Comparison of ENCODE assay signal across 1 cellular context in genomic region chr17:4950075-4950756, GRCh38.
TF ChIP-seq lines count a peak whose summit lies in the region.

No MANE protein-coding gene starts in this region.

TF ChIP-seq in HepG2, 621 proteins besides CTCF, POLR2A, EP300 and RAD21 (continued from another document and continues in another):
- peak; percentile 54; the same call in 1 of the 2 replicates for TF ChIP-seq ZBTB39 (CRISPR knock-in tag; IDR thresholded peaks at IDR 0.05)
- peak; percentile 60; the same call in 1 of the 2 replicates for TF ChIP-seq AHDC1 (CRISPR knock-in tag; IDR thresholded peaks at IDR 0.05; ENCODE audit: borderline replicate concordance)
- 0 out of 2 replicates have a peak, but pooled peaks have one; percentile 47 for TF ChIP-seq NR0B2 (CRISPR knock-in tag; IDR thresholded peaks at IDR 0.05)
- TF ChIP-seq ZNF335 (CRISPR knock-in tag; IDR thresholded peaks at IDR 0.05), result peak; percentile 13; the same call in 1 of the 2 replicates
- TF ChIP-seq ARID4A (CRISPR knock-in tag; IDR thresholded peaks at IDR 0.05; ENCODE audit: borderline replicate concordance), result peak; percentile 64; the same call in 1 of the 2 replicates
- TF ChIP-seq CC2D1A (CRISPR knock-in tag; IDR thresholded peaks at IDR 0.05), result no peak
- 0 out of 2 replicates have a peak, but pooled peaks have one; percentile 62 for TF ChIP-seq ZNF839 (CRISPR knock-in tag; IDR thresholded peaks at IDR 0.05; ENCODE audit: borderline replicate concordance)
- TF ChIP-seq ZNF747 (CRISPR knock-in tag; IDR thresholded peaks at IDR 0.05; ENCODE audit: borderline replicate concordance), result peak; percentile 7; the same call in 1 of the 2 replicates
- no peak for TF ChIP-seq HCFC1 (IDR thresholded peaks at IDR 0.05; ENCODE audit: low read depth, low read length)
- TF ChIP-seq MYC (CRISPR knock-in tag; IDR thresholded peaks at IDR 0.05; ENCODE audit: borderline replicate concordance), result no peak
- peak; percentile 45; the same call in 1 of the 2 replicates for TF ChIP-seq HOXA5 (CRISPR knock-in tag; IDR thresholded peaks at IDR 0.05)
- peak; percentile 48 for TF ChIP-seq SAFB2 (CRISPR knock-in tag; IDR thresholded peaks at IDR 0.05; ENCODE audit: borderline replicate concordance, low read depth)
- TF ChIP-seq ZGPAT (CRISPR knock-in tag; IDR thresholded peaks at IDR 0.05), result no peak; the same call in none of the 2 replicates
- 0 out of 2 replicates have a peak, but pooled peaks have one; percentile 32 for TF ChIP-seq ZNF567 (CRISPR knock-in tag; IDR thresholded peaks at IDR 0.05; ENCODE audit: borderline replicate concordance)
- TF ChIP-seq FOXC1 (CRISPR knock-in tag; IDR thresholded peaks at IDR 0.05; ENCODE audit: borderline replicate concordance), result peak; percentile 43; the same call in 1 of the 2 replicates
- no peak for TF ChIP-seq ETV6 (CRISPR knock-in tag; conservative IDR thresholded peaks at IDR 0.05)
- peak; percentile 9; the same call in 1 of the 2 replicates for TF ChIP-seq MAZ (IDR thresholded peaks at IDR 0.05; ENCODE audit: borderline replicate concordance, low read depth, low read length)
- 0 out of 2 replicates have a peak, but pooled peaks have one; percentile 61 for TF ChIP-seq MAZ (CRISPR knock-in tag; IDR thresholded peaks at IDR 0.05; ENCODE audit: low read depth)
- no peak for TF ChIP-seq FOXK2 (IDR thresholded peaks at IDR 0.05)
- TF ChIP-seq MXI1 (IDR thresholded peaks at IDR 0.05; ENCODE audit: borderline replicate concordance, low read depth, low read length), result 0 out of 3 replicates have a peak, but pooled peaks have one; percentile 2
- peak; percentile 32; the same call in 1 of the 2 replicates for TF ChIP-seq ZNF547 (CRISPR knock-in tag; IDR thresholded peaks at IDR 0.05)
- TF ChIP-seq ZFY (CRISPR knock-in tag; IDR thresholded peaks at IDR 0.05), result peak; percentile 51
- no peak for TF ChIP-seq PAX8 (CRISPR knock-in tag; IDR thresholded peaks at IDR 0.05; ENCODE audit: borderline replicate concordance)
- peak; percentile 65 for TF ChIP-seq ZEB1 (IDR thresholded peaks at IDR 0.05; ENCODE audit: insufficient replicate concordance, low read depth)
- 0 out of 2 replicates have a peak, but pooled peaks have one; percentile 11 for TF ChIP-seq ZSCAN21 (CRISPR knock-in tag; IDR thresholded peaks at IDR 0.05; ENCODE audit: borderline replicate concordance)
- TF ChIP-seq ZBTB1 (CRISPR knock-in tag; IDR thresholded peaks at IDR 0.05; ENCODE audit: borderline replicate concordance), result no peak
- TF ChIP-seq SOX6 (IDR thresholded peaks at IDR 0.05), result no peak
- TF ChIP-seq SOX6 (CRISPR knock-in tag; IDR thresholded peaks at IDR 0.05), result peak; percentile 54
- 0 out of 2 replicates have a peak, but pooled peaks have one; percentile 15 for TF ChIP-seq ZBTB38 (CRISPR knock-in tag; IDR thresholded peaks at IDR 0.05)
- no peak for TF ChIP-seq FIP1L1 (IDR thresholded peaks at IDR 0.05; ENCODE audit: borderline replicate concordance, insufficient read depth, low read depth, low read length)
- TF ChIP-seq TBX2 (CRISPR knock-in tag; IDR thresholded peaks at IDR 0.05; ENCODE audit: borderline replicate concordance), result peak; percentile 0; the same call in 1 of the 2 replicates
- TF ChIP-seq IRX3 (CRISPR knock-in tag; IDR thresholded peaks at IDR 0.05; ENCODE audit: borderline replicate concordance, low read depth), result no peak
- TF ChIP-seq ZNF160 (CRISPR knock-in tag; IDR thresholded peaks at IDR 0.05), result 0 out of 2 replicates have a peak, but pooled peaks have one; percentile 37
- TF ChIP-seq ZNF639 (CRISPR knock-in tag; conservative IDR thresholded peaks at IDR 0.05), result peak; percentile 14; the same call in 1 of the 2 replicates
- 0 out of 2 replicates have a peak, but pooled peaks have one; percentile 1 for TF ChIP-seq MEIS1 (CRISPR knock-in tag; IDR thresholded peaks at IDR 0.05; ENCODE audit: borderline replicate concordance)
- 0 out of 2 replicates have a peak, but pooled peaks have one; percentile 24 for TF ChIP-seq ETS1 (CRISPR knock-in tag; IDR thresholded peaks at IDR 0.05)
- TF ChIP-seq AKAP8 (CRISPR knock-in tag; IDR thresholded peaks at IDR 0.05), result 0 out of 2 replicates have a peak, but pooled peaks have one; percentile 0
- TF ChIP-seq ZBTB21 (CRISPR knock-in tag; IDR thresholded peaks at IDR 0.05), result no peak
- no peak for TF ChIP-seq SATB2 (CRISPR knock-in tag; IDR thresholded peaks at IDR 0.05)
- no peak for TF ChIP-seq SIN3B (IDR thresholded peaks at IDR 0.05; ENCODE audit: low read length)
- TF ChIP-seq GLMP (CRISPR knock-in tag; IDR thresholded peaks at IDR 0.05; ENCODE audit: borderline replicate concordance), result no peak
- TF ChIP-seq YY1 (IDR thresholded peaks at IDR 0.05; ENCODE audit: insufficient read depth, insufficient replicate concordance, low read depth, low read length), result peak; percentile 4
